2 cellular contexts compared by ENCODE assay signal in genomic region chr1:41888756-41889155, GRCh38.
TF ChIP-seq lines count a peak whose summit lies in the region.

No MANE protein-coding gene starts in this region.

TF ChIP-seq in GM12891, 5 proteins besides CTCF, POLR2A, EP300 and RAD21:
- no peak for TF ChIP-seq POU2F2 (IDR thresholded peaks at IDR 0.05; ENCODE audit: low read depth, low read length)
- TF ChIP-seq TAF1 (IDR thresholded peaks at IDR 0.05; ENCODE audit: low read depth, low read length), result no peak
- TF ChIP-seq POLR2AphosphoS5 (IDR thresholded peaks at IDR 0.05; ENCODE audit: low read depth, low read length), result no peak
- no peak for TF ChIP-seq PAX5 (IDR thresholded peaks at IDR 0.05; ENCODE audit: insufficient read depth, low read length, severe bottlenecking)
- no peak for TF ChIP-seq SPI1 (IDR thresholded peaks at IDR 0.05; ENCODE audit: low read depth, low read length)

TF ChIP-seq in GM12878, 131 proteins besides CTCF, POLR2A, EP300 and RAD21:
- TF ChIP-seq MYB (IDR thresholded peaks at IDR 0.05; ENCODE audit: borderline replicate concordance, low read depth, low read length) (no peak), HDGF (IDR thresholded peaks at IDR 0.05) (peak; percentile 91), RCOR1 (conservative IDR thresholded peaks at IDR 0.05; ENCODE audit: low read depth, low read length) (no peak), BHLHE40 (IDR thresholded peaks at IDR 0.05; ENCODE audit: borderline replicate concordance in 1 of 2, low read depth in 2 of 2, low read length in 1 of 2) (peak; percentile 13 to 52; a peak in 2 of 4 replicates), ATF7 (IDR thresholded peaks at IDR 0.05; ENCODE audit: low read depth) (peak; percentile 56; the same call in 1 of the 2 replicates), MTA2 (IDR thresholded peaks at IDR 0.05; ENCODE audit: low read depth) (peak; percentile 56; the same call in 1 of the 2 replicates), NBN (IDR thresholded peaks at IDR 0.05) (0 out of 2 replicates have a peak, but pooled peaks have one; percentile 58), IKZF2 (IDR thresholded peaks at IDR 0.05) (0 out of 4 replicates have a peak, but pooled peaks have one; percentile 17 to 33)
- TF ChIP-seq, protein P1, sequence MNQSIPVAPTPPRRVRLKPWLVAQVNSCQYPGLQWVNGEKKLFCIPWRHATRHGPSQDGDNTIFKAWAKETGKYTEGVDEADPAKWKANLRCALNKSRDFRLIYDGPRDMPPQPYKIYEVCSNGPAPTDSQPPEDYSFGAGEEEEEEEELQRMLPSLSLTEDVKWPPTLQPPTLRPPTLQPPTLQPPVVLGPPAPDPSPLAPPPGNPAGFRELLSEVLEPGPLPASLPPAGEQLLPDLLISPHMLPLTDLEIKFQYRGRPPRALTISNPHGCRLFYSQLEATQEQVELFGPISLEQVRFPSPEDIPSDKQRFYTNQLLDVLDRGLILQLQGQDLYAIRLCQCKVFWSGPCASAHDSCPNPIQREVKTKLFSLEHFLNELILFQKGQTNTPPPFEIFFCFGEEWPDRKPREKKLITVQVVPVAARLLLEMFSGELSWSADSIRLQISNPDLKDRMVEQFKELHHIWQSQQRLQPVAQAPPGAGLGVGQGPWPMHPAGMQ (IDR thresholded peaks at IDR 0.05; ENCODE audit: borderline replicate concordance), result peak; percentile 67
- TF ChIP-seq, protein P2, sequence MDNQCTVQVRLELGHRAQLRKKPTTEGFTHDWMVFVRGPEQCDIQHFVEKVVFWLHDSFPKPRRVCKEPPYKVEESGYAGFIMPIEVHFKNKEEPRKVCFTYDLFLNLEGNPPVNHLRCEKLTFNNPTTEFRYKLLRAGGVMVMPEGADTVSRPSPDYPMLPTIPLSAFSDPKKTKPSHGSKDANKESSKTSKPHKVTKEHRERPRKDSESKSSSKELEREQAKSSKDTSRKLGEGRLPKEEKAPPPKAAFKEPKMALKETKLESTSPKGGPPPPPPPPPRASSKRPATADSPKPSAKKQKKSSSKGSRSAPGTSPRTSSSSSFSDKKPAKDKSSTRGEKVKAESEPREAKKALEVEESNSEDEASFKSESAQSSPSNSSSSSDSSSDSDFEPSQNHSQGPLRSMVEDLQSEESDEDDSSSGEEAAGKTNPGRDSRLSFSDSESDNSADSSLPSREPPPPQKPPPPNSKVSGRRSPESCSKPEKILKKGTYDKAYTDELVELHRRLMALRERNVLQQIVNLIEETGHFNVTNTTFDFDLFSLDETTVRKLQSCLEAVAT (IDR thresholded peaks at IDR 0.05), result peak; percentile 93
